ENCODE assay signal across 16 cellular contexts in the genomic region with DNA sequence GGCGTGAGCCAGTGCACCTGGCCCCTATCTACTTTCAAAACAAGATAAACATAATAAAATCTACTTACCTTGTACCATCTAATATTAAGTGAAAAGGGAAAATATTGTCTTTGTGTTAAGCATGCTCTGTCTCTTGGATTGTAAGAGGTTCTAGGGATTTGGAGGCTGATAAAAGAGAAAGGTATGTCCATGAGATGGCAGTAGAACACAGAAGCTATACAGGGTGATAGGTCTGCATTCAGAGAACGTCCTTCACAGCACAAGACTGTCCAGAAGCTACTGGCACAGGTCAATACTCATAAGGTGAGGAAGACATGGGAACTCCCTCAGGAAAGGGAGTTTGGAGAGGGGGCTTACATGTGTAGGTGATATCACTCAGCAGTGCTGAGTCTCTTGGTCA.
DNase-seq lines count a peak whose midpoint lies in the region; ATAC-seq and TF ChIP-seq lines count a peak whose summit lies in the region.
"Had no signal": no experiment of that assay in that cellular context is flagged by ENCODE, and none has a peak within 500 bp of the region (broad histone marks: within the 10 kb centered on the region; RNA-seq: fewer than 3 reads in every experiment).

No MANE protein-coding gene starts in this region.

- H3K27ac ChIP-seq in mesendoderm (ENCODE audit: low read depth, low read length), result no peak overlapping the region
- H3K27ac ChIP-seq in colonic mucosa, result no peak overlapping the region
- H3K27ac ChIP-seq: body of pancreas, heart left ventricle, neutrophil, PC-9 had no signal

- intact Hi-C loops in colonic mucosa (cut with DNase I), result no loop called here

- no peaks in the 10 kb centered on the region for H3K36me3 Mint-ChIP-seq in chondrocyte (ENCODE audit: low read depth)

- no CpG with 5 or more reads among the region's 2 CpGs for WGBS in mesendoderm (ENCODE audit: extremely low coverage, insufficient coverage, low lambda C conversion rate)

- no peak overlapping the region for H3K56ac ChIP-seq in mesendoderm (ENCODE audit: low read length)

- H2BK5ac ChIP-seq in mesendoderm (ENCODE audit: low read length), result no peak overlapping the region

- H3K4me3 ChIP-seq in mesendoderm (ENCODE audit: low read length) (no peak overlapping the region), colonic mucosa (no peak overlapping the region)
- H3K4me3 ChIP-seq: body of pancreas, heart left ventricle, lung, PC-9 had no signal

- TF ChIP-seq CTCF in LNCAP (IDR thresholded peaks at IDR 0.05) (0 out of 2 replicates have a peak, but pooled peaks have one; percentile 17), chondrocyte (IDR thresholded peaks at IDR 0.05) (peak; percentile 49), colonic mucosa (IDR thresholded peaks at IDR 0.05) (no peak)

- no peaks in the 10 kb centered on the region for H3K9me3 Mint-ChIP-seq in chondrocyte (ENCODE audit: low read depth)

- no peak overlapping the region for H3K23ac ChIP-seq in mesendoderm (ENCODE audit: low read length)

- H3K4me1 ChIP-seq in mesendoderm (ENCODE audit: control insufficient read depth, low read depth, low read length), result no peaks in the 10 kb centered on the region
- no peaks in the 10 kb centered on the region for H3K4me1 ChIP-seq in colonic mucosa
- H3K4me1 ChIP-seq: body of pancreas, Caco-2, heart left ventricle had no signal

- no peak overlapping the region for H3K27ac Mint-ChIP-seq in chondrocyte (ENCODE audit: unreplicated experiment)

- H3K9ac ChIP-seq in mesendoderm (ENCODE audit: low read length), result no peak overlapping the region
- H3K9ac ChIP-seq in colonic mucosa (ENCODE audit: low read depth in 2 of 2, low read length in 2 of 2), result no peak overlapping the region

- H3K4ac ChIP-seq in mesendoderm (ENCODE audit: low read depth, low read length), result no peak overlapping the region

- H3K9me3 ChIP-seq in colonic mucosa, result no peaks in the 10 kb centered on the region
- H3K9me3 ChIP-seq: body of pancreas, Caco-2, heart left ventricle, neutrophil had no signal

- DNase-seq in EH (ENCODE audit: low read depth), result peak; percentile 15
- no peak for DNase-seq in chondrocyte (ENCODE audit: low spot score)
- peak; percentile 55 for DNase-seq in mesendoderm
- no peak for DNase-seq in NCI-H2081 (lab: John Stamatoyannopoulos, UW)
- DNase-seq in OCI-M1 (lab: John Stamatoyannopoulos, UW), result no peak
- no peak for DNase-seq in colonic mucosa
- DNase-seq: activated CD4-positive, alpha-beta T cell treated with anti-CD3 and anti-CD28 coated beads, Interleukin-2, amount 50 U/mL, for 4 hours; body of pancreas; heart left ventricle; PC-9; T-helper 2 cell had no signal

- no peak for ATAC-seq in HG03571 (IDR thresholded peaks at IDR 0.05; ENCODE audit: unreplicated experiment)
- ATAC-seq: body of pancreas, heart left ventricle had no signal

- no peaks in the 10 kb centered on the region for H3K27me3 Mint-ChIP-seq in chondrocyte (ENCODE audit: low read depth)

- H3K4me3 Mint-ChIP-seq in chondrocyte (ENCODE audit: unreplicated experiment), result no peak overlapping the region

- no peaks in the 10 kb centered on the region for H3K79me1 ChIP-seq in mesendoderm (ENCODE audit: low read length)

- no peak overlapping the region for H4K5ac ChIP-seq in mesendoderm (ENCODE audit: low read length)

- H3K36me3 ChIP-seq in mesendoderm (ENCODE audit: control insufficient read depth, insufficient read depth, low read length) (no peaks in the 10 kb centered on the region), colonic mucosa (no peaks in the 10 kb centered on the region)
- H3K36me3 ChIP-seq: heart left ventricle, neutrophil had no signal

- H3K4me2 ChIP-seq in mesendoderm (ENCODE audit: low read length), result no peak overlapping the region
- H3K4me2 ChIP-seq: PC-9 had no signal

- no peaks in the 10 kb centered on the region for H3K79me2 ChIP-seq in mesendoderm (ENCODE audit: control insufficient read depth, insufficient read depth, low read length)

- H3K4me1 Mint-ChIP-seq in chondrocyte (ENCODE audit: low read depth), result peaks cover 2% of the 10 kb centered on the region

- no peak overlapping the region for H2BK120ac ChIP-seq in mesendoderm (ENCODE audit: low read depth, low read length)

- no peak overlapping the region for H3K18ac ChIP-seq in mesendoderm (ENCODE audit: low read length)

- H2AK5ac ChIP-seq in mesendoderm (ENCODE audit: low read length), result no peak overlapping the region

- H2BK15ac ChIP-seq in mesendoderm (replicated peaks; ENCODE audit: low read depth), result no peak overlapping the region

- no peak overlapping the region for H4K8ac ChIP-seq in mesendoderm (ENCODE audit: low read depth, low read length)

- H3K27me3 ChIP-seq in mesendoderm (ENCODE audit: insufficient read depth, low read length, poor library complexity) (no peaks in the 10 kb centered on the region), colonic mucosa (no peaks in the 10 kb centered on the region)
- H3K27me3 ChIP-seq: body of pancreas, heart left ventricle, neutrophil had no signal

Comparison
In these comparisons a context has a peak if more than half of its experiments do, and no peak if none do; other contexts are left out.
1. DNase-seq: peak in EH (single experiment) and mesendoderm (single experiment); none in chondrocyte (single experiment), NCI-H2081 (0 of 2), OCI-M1 (single experiment) and colonic mucosa (single experiment).